ENCODE assay signal across 1 cellular context in genomic region chr15:40103124-40103858, GRCh38.
TF ChIP-seq lines count a peak whose summit lies in the region.

No MANE protein-coding gene starts in this region.

TF ChIP-seq in SK-N-SH, 30 proteins besides CTCF, POLR2A, EP300 and RAD21 (continued from another document):
- TF ChIP-seq RCOR1 (IDR thresholded peaks at IDR 0.05; ENCODE audit: low read length) = peak; percentile 84; the same call in 1 of the 2 replicates
- no peak for TF ChIP-seq YY1 (IDR thresholded peaks at IDR 0.05; ENCODE audit: low read depth)
- no peak for TF ChIP-seq RXRA (IDR thresholded peaks at IDR 0.05; ENCODE audit: borderline replicate concordance, low read depth)
- TF ChIP-seq MEF2A (IDR thresholded peaks at IDR 0.05; ENCODE audit: borderline replicate concordance, low read depth) = no peak
- TF ChIP-seq ELF1 (IDR thresholded peaks at IDR 0.05) = no peak
- peak; percentile 98 for TF ChIP-seq MAX (IDR thresholded peaks at IDR 0.05; ENCODE audit: low read depth)
- TF ChIP-seq TAF1 (IDR thresholded peaks at IDR 0.05; ENCODE audit: borderline replicate concordance, low read depth, low read length) = no peak
- TF ChIP-seq RFX5 (IDR thresholded peaks at IDR 0.05; ENCODE audit: low read length) = no peak
- peak; percentile 2; the same call in 1 of the 2 replicates for TF ChIP-seq SMC3 (IDR thresholded peaks at IDR 0.05; ENCODE audit: low read depth, low read length)
- TF ChIP-seq ZBTB33 (IDR thresholded peaks at IDR 0.05; ENCODE audit: borderline replicate concordance, low read depth) = no peak
- TF ChIP-seq PBX3 (IDR thresholded peaks at IDR 0.05) = 0 out of 2 replicates have a peak, but pooled peaks have one; percentile 32
- peak; percentile 70; the same call in 1 of the 2 replicates for TF ChIP-seq FOXJ3 (CRISPR knock-in tag; IDR thresholded peaks at IDR 0.05)
- TF ChIP-seq SIN3A (IDR thresholded peaks at IDR 0.05; ENCODE audit: borderline replicate concordance, low read depth, low read length) = peak; percentile 76; the same call in 1 of the 2 replicates
- TF ChIP-seq FOSL2 (IDR thresholded peaks at IDR 0.05; ENCODE audit: borderline replicate concordance, low read depth) = no peak
- TF ChIP-seq TEAD4 (IDR thresholded peaks at IDR 0.05; ENCODE audit: borderline replicate concordance, insufficient read depth) = no peak
- no peak for TF ChIP-seq NRF1 (IDR thresholded peaks at IDR 0.05; ENCODE audit: low read depth, low read length)
- TF ChIP-seq IRF3 (IDR thresholded peaks at IDR 0.05; ENCODE audit: low read depth, low read length) = no peak
- TF ChIP-seq NFIC (IDR thresholded peaks at IDR 0.05; ENCODE audit: borderline replicate concordance) = peak; percentile 81
- TF ChIP-seq FOXM1 (IDR thresholded peaks at IDR 0.05; ENCODE audit: low read depth) = no peak
- peak; percentile 98 for TF ChIP-seq MXI1 (IDR thresholded peaks at IDR 0.05; ENCODE audit: low read depth, low read length)
